In the genomic region with DNA sequence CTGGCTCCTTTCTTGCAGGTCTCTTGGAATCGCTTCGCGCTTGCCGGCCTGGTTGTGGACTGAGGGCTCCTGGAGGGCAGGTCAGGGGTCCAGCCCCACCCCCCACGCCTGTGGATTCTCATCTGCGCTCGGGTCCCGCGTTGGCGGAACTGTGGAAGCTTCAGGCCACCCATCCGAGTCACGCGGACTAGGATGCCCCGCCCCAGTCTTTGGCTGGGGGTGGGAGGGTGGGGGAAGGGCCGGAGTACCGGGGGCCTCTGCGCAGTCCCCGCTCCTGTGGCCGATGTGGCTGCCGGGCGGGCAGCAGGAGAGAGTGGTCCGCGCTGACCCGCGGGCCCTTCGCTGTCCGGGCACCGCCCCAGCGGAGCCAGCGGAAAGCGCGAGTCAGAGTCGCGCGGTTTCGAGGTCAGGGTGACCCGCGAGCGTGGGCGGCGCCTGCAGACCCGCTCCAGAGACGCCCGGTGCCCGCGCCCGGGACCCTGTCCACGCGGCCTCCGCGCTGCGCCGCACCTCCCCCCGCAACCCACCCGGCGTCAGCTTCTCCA, we compare ENCODE assay signal across 8 cellular contexts.
A peak's percentile ranks its signal among the peaks of the same experiment; 100 is the strongest.
DNase-seq lines count a peak whose midpoint lies in the region; ATAC-seq and TF ChIP-seq lines count a peak whose summit lies in the region.

No MANE protein-coding gene starts in this region.

- no peak for ATAC-seq in GM21737 (IDR thresholded peaks at IDR 0.05; ENCODE audit: unreplicated experiment)

- peaks cover 34% of the 10 kb centered on the region for H3K4me1 ChIP-seq in osteoblast (ENCODE audit: insufficient read depth, low read length)

- TF ChIP-seq CTCF in AG04449 (IDR thresholded peaks at IDR 0.05; ENCODE audit: insufficient read depth, low read length, missing control alignments) (no peak), osteoblast (IDR thresholded peaks at IDR 0.05; ENCODE audit: extremely low read depth, low read depth, low read length) (no peak)

- CTCF ChIA-PET in AG04449 (lab: Yijun Ruan, JAX) = interaction anchor here (0.7 to 11.9 kb wide), 6 partner anchors 9 to 79 kb away, joined by 3 to 168 read pairs (median 4); no protein-coding TSS in a partner anchor

- H3K27ac ChIP-seq in osteoblast (ENCODE audit: low read depth, low read length) = peak overlapping the region; percentile 66

- no peaks in the 10 kb centered on the region for H3K36me3 ChIP-seq in osteoblast (ENCODE audit: insufficient read depth, low read length)

- H3K9me3 ChIP-seq in osteoblast (ENCODE audit: low read depth, low read length) = no peaks in the 10 kb centered on the region

- H3K79me2 ChIP-seq in osteoblast (ENCODE audit: insufficient read depth, low read length) = no peaks in the 10 kb centered on the region

- no peaks in the 10 kb centered on the region for H4K20me1 ChIP-seq in osteoblast (ENCODE audit: insufficient read depth, low read length)

- H3K4me2 ChIP-seq in osteoblast (ENCODE audit: insufficient read depth, low read length) = peak overlapping the region; percentile 87

- DNase-seq in AG04449 (ENCODE audit: low read depth, low spot score) (no peak), HuH-7.5 (ENCODE audit: low spot score) (peak; percentile 40), globus pallidus (ENCODE audit: low spot score) (peak; percentile 12), osteoblast (ENCODE audit: insufficient read length, low spot score, missing footprints) (peak; percentile 83), GDM1 (lab: John Stamatoyannopoulos, UW) (no peak), H4 (ENCODE audit: low spot score) (no peak)
- DNase-seq in activated effector memory CD4-positive, alpha-beta T cell treated with Interleukin-2 at 50 U/mL for 16 hours = peak; percentile 26

- no peaks in the 10 kb centered on the region for H3K27me3 ChIP-seq in osteoblast (ENCODE audit: insufficient read depth, low read length)

- POLR2A ChIA-PET in AG04449 (lab: Yijun Ruan, JAX) = no interaction called here

- peak overlapping the region; percentile 72 for H2AFZ ChIP-seq in osteoblast (ENCODE audit: low read length)

- H3K4me3 ChIP-seq in AG04449 (ENCODE audit: low read depth, low read length) (peak overlapping the region; percentile 53), osteoblast (ENCODE audit: insufficient read depth, low read length) (peak overlapping the region; percentile 72)

Comparison
In these comparisons a context has a peak if more than half of its experiments do, and no peak if none do; other contexts are left out.
1. DNase-seq: peak in HuH-7.5 (single experiment), activated effector memory CD4-positive, alpha-beta T cell treated with Interleukin-2 at 50 U/mL for 16 hours (single experiment), globus pallidus (single experiment) and osteoblast (single experiment); none in AG04449 (single experiment), GDM1 (single experiment) and H4 (single experiment).